Comparison of ENCODE assay signal across 9 cellular contexts in genomic region chr20:17558941-17559304, GRCh38. TPM values are rescaled to one million over a fixed set of nuclear protein-coding genes. Genes with fewer than 3 reads are reported as not detected.
DNase-seq lines count a peak whose midpoint lies in the region; ATAC-seq and TF ChIP-seq lines count a peak whose summit lies in the region.
"Had no signal": no experiment of that assay in that cellular context is flagged by ENCODE, and none has a peak within 500 bp of the region (broad histone marks: within the 10 kb centered on the region; RNA-seq: fewer than 3 reads in every experiment).

No MANE protein-coding gene starts in this region.

- no peak overlapping the region for H3K23ac ChIP-seq in neuronal stem cell (ENCODE audit: low read depth, low read length, poor library complexity)

- H3K27ac ChIP-seq in 22Rv1: peak overlapping the region; percentile 60
- peak overlapping the region; percentile 45 for H3K27ac ChIP-seq in HUES64 (ENCODE audit: low read depth, low read length)
- no peak overlapping the region for H3K27ac ChIP-seq in neuronal stem cell (replicated peaks; ENCODE audit: low read length)

- H3K9me3 ChIP-seq in HUES64 (ENCODE audit: insufficient read depth, low read depth, low read length) (no peaks in the 10 kb centered on the region), endocrine pancreas (ENCODE audit: control insufficient read depth, low read length) (no peaks in the 10 kb centered on the region), neuronal stem cell (replicated peaks in 1 of 2; ENCODE audit: control insufficient read depth in 2 of 2, insufficient read depth in 1 of 2, low read depth in 1 of 2, low read length in 2 of 2) (no peaks in the 10 kb centered on the region)

- no peak overlapping the region for H2BK5ac ChIP-seq in neuronal stem cell (ENCODE audit: low read length)

- H3K4me1 ChIP-seq in HUES64 (ENCODE audit: insufficient read depth, low read length): peaks cover 27% of the 10 kb centered on the region
- peaks cover 13% of the 10 kb centered on the region for H3K4me1 ChIP-seq in endocrine pancreas (ENCODE audit: control insufficient read depth, insufficient read depth, low read length)
- peaks cover 5 to 8% of the 10 kb centered on the region in 2 donors for H3K4me1 ChIP-seq in neuronal stem cell (ENCODE audit: control insufficient read depth in 2 of 2, insufficient read depth in 1 of 2, low read depth in 1 of 2, low read length in 2 of 2)

- H2AFZ ChIP-seq in neuronal stem cell (ENCODE audit: low read length): peak overlapping the region; percentile 66

- no peaks in the 10 kb centered on the region for H3K27me3 ChIP-seq in HUES64 (ENCODE audit: insufficient read depth, low read length)
- no peaks in the 10 kb centered on the region for H3K27me3 ChIP-seq in endocrine pancreas (ENCODE audit: control insufficient read depth, insufficient read depth, low read length)
- no peaks in the 10 kb centered on the region for H3K27me3 ChIP-seq in neuronal stem cell (ENCODE audit: control insufficient read depth in 3 of 3, insufficient read depth in 3 of 3, low read depth in 1 of 3, low read length in 3 of 3)

- no peak overlapping the region for H4K8ac ChIP-seq in neuronal stem cell (ENCODE audit: low read depth, low read length)

- H2AK5ac ChIP-seq in neuronal stem cell (ENCODE audit: low read depth, low read length): no peak overlapping the region

- no peaks in the 10 kb centered on the region for H3K36me3 ChIP-seq in HUES64 (ENCODE audit: insufficient read depth, low read length)
- H3K36me3 ChIP-seq in endocrine pancreas (ENCODE audit: control insufficient read depth, insufficient read depth, low read length): no peaks in the 10 kb centered on the region
- no peaks in the 10 kb centered on the region for H3K36me3 ChIP-seq in neuronal stem cell (replicated peaks in 1 of 2; ENCODE audit: control insufficient read depth in 2 of 2, insufficient read depth in 2 of 2, low read length in 2 of 2)

- H4K91ac ChIP-seq in neuronal stem cell (ENCODE audit: low read depth, low read length, poor library complexity): no peak overlapping the region

- no peak overlapping the region for H3K18ac ChIP-seq in neuronal stem cell (ENCODE audit: low read length)

- DNase-seq in neuronal stem cell (ENCODE audit: low spot score): no peak
- DNase-seq in AML-193 (lab: John Stamatoyannopoulos, UW): no peak
- no peak for DNase-seq in NCI-H510A (lab: John Stamatoyannopoulos, UW)
- DNase-seq in effector CD4-positive, alpha-beta T cell: no peak

- H3K4ac ChIP-seq in neuronal stem cell (ENCODE audit: low read length): no peak overlapping the region

- 79% methylated on average over 1 of the region's 1 CpG for WGBS in HUES64
- WGBS in neuronal stem cell (ENCODE audit: extremely low coverage in 2 of 2, insufficient read length in 2 of 2, insufficient replicate concordance in 1 of 2), 2 donors: no CpG with 5 or more reads among the region's 1 CpG

- H3K79me1 ChIP-seq in neuronal stem cell (ENCODE audit: low read depth, low read length): no peaks in the 10 kb centered on the region

- no peak overlapping the region for H3K4me3 ChIP-seq in HUES64 (ENCODE audit: low read length)
- peak overlapping the region; percentile 14 for H3K4me3 ChIP-seq in endocrine pancreas (ENCODE audit: control insufficient read depth, insufficient read depth, low read length)
- no peak overlapping the region for H3K4me3 ChIP-seq in neuronal stem cell (ENCODE audit: low read length in 2 of 2)
- H3K4me3 ChIP-seq: GM12878 had no signal

- H3K9ac ChIP-seq in HUES64 (ENCODE audit: low read depth, low read length): no peak overlapping the region
- H3K9ac ChIP-seq in endocrine pancreas (ENCODE audit: control insufficient read depth, insufficient read depth, low read length): peak overlapping the region; percentile 30
- no peak overlapping the region for H3K9ac ChIP-seq in neuronal stem cell (ENCODE audit: low read depth, low read length, poor library complexity)

- H2BK12ac ChIP-seq in neuronal stem cell (ENCODE audit: low read length): no peak overlapping the region

- H3K14ac ChIP-seq in neuronal stem cell (ENCODE audit: low read length): no peak overlapping the region

- H2BK15ac ChIP-seq in neuronal stem cell (ENCODE audit: low read length): no peak overlapping the region

- no peak overlapping the region for H2BK120ac ChIP-seq in neuronal stem cell (ENCODE audit: low read depth, low read length)

- no peak for ATAC-seq in HG03565 (IDR thresholded peaks at IDR 0.05; ENCODE audit: unreplicated experiment)
- ATAC-seq: GM12878 had no signal

- no peak for TF ChIP-seq CTCF in 22Rv1 (IDR thresholded peaks at IDR 0.05)

- H3K4me2 ChIP-seq in neuronal stem cell (ENCODE audit: insufficient read depth, low read length, poor library complexity, severe bottlenecking): no peak overlapping the region

RNA-seq across cellular contexts. Expression of gene DSTN, which starts 11.0 kb away (rescaled TPM):
- 223 TPM for polyA plus RNA-seq in HUES64 (2013, experiment 1 of 2)
- 225 TPM for polyA plus RNA-seq in HUES64 (2013, experiment 2 of 2)
- 252 TPM for polyA plus RNA-seq in neuronal stem cell (2013, experiment 1 of 2)
- polyA plus RNA-seq in neuronal stem cell (2013, experiment 2 of 2): 243 TPM

RNA-seq across cellular contexts. Expression of gene BFSP1, which starts 27.7 kb away (rescaled TPM):
- polyA plus RNA-seq in HUES64 (2013, experiment 1 of 2): 4.0 TPM
- polyA plus RNA-seq in HUES64 (2013, experiment 2 of 2): 4.2 TPM
- 0.18 TPM for polyA plus RNA-seq in neuronal stem cell (2013, experiment 1 of 2)
- polyA plus RNA-seq in neuronal stem cell (2013, experiment 2 of 2): 0.17 TPM
